ENCODE assay signal across 1 cellular context in the genomic region with DNA sequence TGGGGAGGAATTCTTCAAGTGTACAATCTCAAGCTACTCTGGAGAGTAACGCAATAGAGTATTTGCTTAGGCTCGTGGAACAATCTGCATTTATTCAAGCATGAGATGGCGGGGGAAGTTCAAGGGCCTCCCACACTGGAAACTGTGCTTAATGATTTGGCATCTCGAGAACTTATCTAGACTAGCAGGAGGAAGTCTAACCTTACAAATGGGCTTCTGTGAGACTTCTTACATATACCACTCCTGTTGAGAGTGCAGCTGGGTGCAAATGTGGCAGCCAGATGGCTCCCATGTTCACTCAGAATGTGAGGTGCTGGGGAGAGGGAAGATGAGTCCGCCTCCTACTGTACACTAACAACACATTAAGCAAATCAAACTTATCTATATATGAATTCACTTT.
TF ChIP-seq lines count a peak whose summit lies in the region.

No MANE protein-coding gene starts in this region.

TF ChIP-seq in HEK293, 187 proteins besides CTCF, POLR2A, EP300 and RAD21 (continued from another document):
- TF ChIP-seq, protein P1, sequence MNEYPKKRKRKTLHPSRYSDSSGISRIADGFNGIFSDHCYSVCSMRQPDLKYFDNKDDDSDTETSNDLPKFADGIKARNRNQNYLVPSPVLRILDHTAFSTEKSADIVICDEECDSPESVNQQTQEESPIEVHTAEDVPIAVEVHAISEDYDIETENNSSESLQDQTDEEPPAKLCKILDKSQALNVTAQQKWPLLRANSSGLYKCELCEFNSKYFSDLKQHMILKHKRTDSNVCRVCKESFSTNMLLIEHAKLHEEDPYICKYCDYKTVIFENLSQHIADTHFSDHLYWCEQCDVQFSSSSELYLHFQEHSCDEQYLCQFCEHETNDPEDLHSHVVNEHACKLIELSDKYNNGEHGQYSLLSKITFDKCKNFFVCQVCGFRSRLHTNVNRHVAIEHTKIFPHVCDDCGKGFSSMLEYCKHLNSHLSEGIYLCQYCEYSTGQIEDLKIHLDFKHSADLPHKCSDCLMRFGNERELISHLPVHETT (tag by site-specific recombination; IDR thresholded peaks at IDR 0.05), result no peak
- TF ChIP-seq GLI2 (tag by site-specific recombination; IDR thresholded peaks at IDR 0.05; ENCODE audit: borderline replicate concordance, low read depth) (no peak), EGR2 (tag by site-specific recombination; IDR thresholded peaks at IDR 0.05; ENCODE audit: low read depth) (peak; percentile 35; the same call in 1 of the 2 replicates), ZNF48 (tag by site-specific recombination; IDR thresholded peaks at IDR 0.05) (no peak), ZNF223 (tag by site-specific recombination; IDR thresholded peaks at IDR 0.05) (no peak), ZNF701 (tag by site-specific recombination; IDR thresholded peaks at IDR 0.05) (no peak), ZNF830 (tag by site-specific recombination; IDR thresholded peaks at IDR 0.05; ENCODE audit: low read depth) (no peak), ZFHX2 (tag by site-specific recombination; conservative IDR thresholded peaks at IDR 0.05) (peak; percentile 42; the same call in 1 of the 2 replicates), YY2 (tag by site-specific recombination; IDR thresholded peaks at IDR 0.05) (no peak), ZXDB (tag by site-specific recombination; IDR thresholded peaks at IDR 0.05) (no peak), RBAK (tag by site-specific recombination; IDR thresholded peaks at IDR 0.05) (no peak), ZFP3 (tag by site-specific recombination; IDR thresholded peaks at IDR 0.05; ENCODE audit: low read depth) (no peak), ZNF404 (tag by site-specific recombination; IDR thresholded peaks at IDR 0.05) (no peak)
- TF ChIP-seq, protein P2, sequence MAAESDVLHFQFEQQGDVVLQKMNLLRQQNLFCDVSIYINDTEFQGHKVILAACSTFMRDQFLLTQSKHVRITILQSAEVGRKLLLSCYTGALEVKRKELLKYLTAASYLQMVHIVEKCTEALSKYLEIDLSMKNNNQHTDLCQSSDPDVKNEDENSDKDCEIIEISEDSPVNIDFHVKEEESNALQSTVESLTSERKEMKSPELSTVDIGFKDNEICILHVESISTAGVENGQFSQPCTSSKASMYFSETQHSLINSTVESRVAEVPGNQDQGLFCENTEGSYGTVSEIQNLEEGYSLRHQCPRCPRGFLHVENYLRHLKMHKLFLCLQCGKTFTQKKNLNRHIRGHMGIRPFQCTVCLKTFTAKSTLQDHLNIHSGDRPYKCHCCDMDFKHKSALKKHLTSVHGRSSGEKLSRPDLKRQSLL (tag by site-specific recombination; IDR thresholded peaks at IDR 0.05), result no peak
- TF ChIP-seq, protein P3, sequence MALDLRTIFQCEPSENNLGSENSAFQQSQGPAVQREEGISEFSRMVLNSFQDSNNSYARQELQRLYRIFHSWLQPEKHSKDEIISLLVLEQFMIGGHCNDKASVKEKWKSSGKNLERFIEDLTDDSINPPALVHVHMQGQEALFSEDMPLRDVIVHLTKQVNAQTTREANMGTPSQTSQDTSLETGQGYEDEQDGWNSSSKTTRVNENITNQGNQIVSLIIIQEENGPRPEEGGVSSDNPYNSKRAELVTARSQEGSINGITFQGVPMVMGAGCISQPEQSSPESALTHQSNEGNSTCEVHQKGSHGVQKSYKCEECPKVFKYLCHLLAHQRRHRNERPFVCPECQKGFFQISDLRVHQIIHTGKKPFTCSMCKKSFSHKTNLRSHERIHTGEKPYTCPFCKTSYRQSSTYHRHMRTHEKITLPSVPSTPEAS (tag by site-specific recombination; IDR thresholded peaks at IDR 0.05), result no peak
